Comparison of ENCODE assay signal across 18 cellular contexts in the genomic region with DNA sequence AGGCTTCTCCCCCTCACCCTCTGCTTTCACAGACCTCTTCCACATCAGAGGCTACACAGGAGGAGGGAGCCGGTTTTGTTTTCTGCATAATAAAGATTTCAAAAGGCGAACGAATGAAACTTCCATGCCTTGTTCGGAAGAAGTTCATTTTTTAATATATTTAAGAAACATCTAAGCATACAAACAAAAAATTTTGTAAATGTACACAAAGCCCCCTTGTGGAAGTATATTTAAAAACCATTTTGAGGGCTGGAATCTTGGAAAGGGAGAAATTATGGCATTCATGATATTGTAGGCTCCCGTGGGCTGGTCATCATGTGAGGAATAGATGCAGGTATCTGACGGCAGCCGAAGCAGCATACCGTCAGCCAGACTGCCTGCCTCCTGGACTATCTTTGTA.
A peak's percentile ranks its signal among the peaks of the same experiment; 100 is the strongest.
DNase-seq lines count a peak whose midpoint lies in the region; ATAC-seq, FAIRE-seq and TF ChIP-seq lines count a peak whose summit lies in the region.
"Had no signal": no experiment of that assay in that cellular context is flagged by ENCODE, and none has a peak within 500 bp of the region (broad histone marks: within the 10 kb centered on the region; RNA-seq: fewer than 3 reads in every experiment).

No MANE protein-coding gene starts in this region.

- peak; percentile 38; the same call in 1 of the 2 replicates for TF ChIP-seq CTCF in A673 (conservative IDR thresholded peaks at IDR 0.05; ENCODE audit: low read depth, low read length)
- TF ChIP-seq CTCF in VCaP (conservative IDR thresholded peaks at IDR 0.05) = peak; percentile 26; the same call in 1 of the 2 replicates
- peak; percentile 33 for TF ChIP-seq CTCF in glutamatergic neuron (IDR thresholded peaks at IDR 0.05; ENCODE audit: partially characterized antibody, unreplicated experiment)

- BruUV-seq in A673 (replicated peaks; lab: Mats Ljungman, UMichigan) = no TSS peak

- FAIRE-seq in H54 (lab: Jason Lieb, UNC) = peak; percentile 30

- CTCF ChIA-PET in A673 (lab: Charles Lee) = interaction anchor here (0.6 kb wide), 2 partner anchors 163 to 423 kb away, joined by 3 read pairs; no protein-coding TSS in a partner anchor
- CTCF ChIA-PET in activated CD4-positive, alpha-beta memory T cell treated with anti-CD3 and anti-CD28 coated beads for 36 hours (lab: Charles Lee) = no interaction called here

- H3K4me1 ChIP-seq in A673 (ENCODE audit: insufficient read depth, low read length, poor library complexity, severe bottlenecking) = no peaks in the 10 kb centered on the region

- DNase-seq in A673 (ENCODE audit: low spot score) (no peak), H54 (ENCODE audit: insufficient read length, low spot score) (no peak), glutamatergic neuron (no peak), kidney tubule cell (ENCODE audit: low spot score) (no peak), NCI-H2081 treated with DMSO at 0.1 percent for 48 hours (lab: John Stamatoyannopoulos, UW) (no peak)
- no peak for DNase-seq in activated CD4-positive, alpha-beta memory T cell treated with anti-CD3 and anti-CD28 coated beads for 36 hours
- DNase-seq: activated CD8-positive, alpha-beta memory T cell treated with anti-CD3 and anti-CD28 coated beads for 24 hours; heart left ventricle; NCI-H1417; posterior cingulate gyrus; Right ventricle myocardium superior; stimulated activated CD4-positive, alpha-beta T cell treated with anti-CD3 and anti-CD28 coated beads, Interleukin-2, amount 100 ng/mL, for 24 hours; stimulated activated naive CD8-positive, alpha-beta T cell treated with anti-CD3 and anti-CD28 coated beads, Interleukin-15, amount 100 ng/mL, for 72 hours; T-helper 1 cell had no signal

- H3K9me3 Mint-ChIP-seq in glutamatergic neuron (ENCODE audit: unreplicated experiment) = peaks cover 2% of the 10 kb centered on the region
- H3K9me3 Mint-ChIP-seq in activated CD4-positive, alpha-beta memory T cell treated with anti-CD3 and anti-CD28 coated beads for 36 hours = peaks cover 4% of the 10 kb centered on the region
- H3K9me3 Mint-ChIP-seq: activated naive CD4-positive, alpha-beta T cell treated with anti-CD3 and anti-CD28 coated beads, Interleukin-2, amount 50 U/mL, for 72 hours had no signal

- POLR2A ChIA-PET in A673 (lab: Charles Lee; ENCODE audit: low non-redundant PET) = no interaction called here
- POLR2A ChIA-PET in activated CD4-positive, alpha-beta memory T cell treated with anti-CD3 and anti-CD28 coated beads for 36 hours (lab: Charles Lee) = no interaction called here

- H3K27ac ChIP-seq in A673 (ENCODE audit: low read depth, low read length, poor library complexity, severe bottlenecking) (no peak overlapping the region), VCaP (no peak overlapping the region)
- H3K27ac ChIP-seq: heart left ventricle had no signal

- no peak for ATAC-seq in GM19328 (IDR thresholded peaks at IDR 0.05; ENCODE audit: unreplicated experiment)
- ATAC-seq: activated naive CD4-positive, alpha-beta T cell treated with anti-CD3 and anti-CD28 coated beads, Interleukin-2, amount 50 U/mL, for 72 hours; heart left ventricle; stimulated activated naive CD8-positive, alpha-beta T cell treated with anti-CD3 and anti-CD28 coated beads, Interleukin-15, amount 100 ng/mL, for 72 hours had no signal

- H3K4me3 ChIP-seq in A673 (ENCODE audit: low read depth, low read length, poor library complexity, severe bottlenecking) = no peak overlapping the region
- H3K4me3 ChIP-seq: heart left ventricle, lung had no signal

- no peaks in the 10 kb centered on the region for H3K27me3 Mint-ChIP-seq in glutamatergic neuron (ENCODE audit: unreplicated experiment)
- peaks cover 5% of the 10 kb centered on the region for H3K27me3 Mint-ChIP-seq in activated CD4-positive, alpha-beta memory T cell treated with anti-CD3 and anti-CD28 coated beads for 36 hours

- no peak overlapping the region for H3K4me3 Mint-ChIP-seq in glutamatergic neuron (ENCODE audit: unreplicated experiment)
- H3K4me3 Mint-ChIP-seq in activated CD4-positive, alpha-beta memory T cell treated with anti-CD3 and anti-CD28 coated beads for 36 hours = no peak overlapping the region
- H3K4me3 Mint-ChIP-seq: stimulated activated naive CD8-positive, alpha-beta T cell treated with anti-CD3 and anti-CD28 coated beads, Interleukin-15, amount 100 ng/mL, for 72 hours had no signal

- TF ChIP-seq POLR2A in H54 (IDR thresholded peaks at IDR 0.05; ENCODE audit: low read depth, low read length) = no peak

- H3K9me3 ChIP-seq in A673 (ENCODE audit: low read depth, low read length, poor library complexity, severe bottlenecking) = no peaks in the 10 kb centered on the region

- H3K36me3 ChIP-seq in A673 (ENCODE audit: insufficient read depth, low read length, poor library complexity, severe bottlenecking) = no peaks in the 10 kb centered on the region
- H3K36me3 ChIP-seq: heart left ventricle had no signal

- no peaks in the 10 kb centered on the region for H3K36me3 Mint-ChIP-seq in glutamatergic neuron (ENCODE audit: unreplicated experiment)
- no peaks in the 10 kb centered on the region for H3K36me3 Mint-ChIP-seq in activated CD4-positive, alpha-beta memory T cell treated with anti-CD3 and anti-CD28 coated beads for 36 hours
- H3K36me3 Mint-ChIP-seq: activated naive CD4-positive, alpha-beta T cell treated with anti-CD3 and anti-CD28 coated beads, Interleukin-2, amount 50 U/mL, for 72 hours had no signal

- H3K27ac Mint-ChIP-seq in glutamatergic neuron (ENCODE audit: unreplicated experiment) = no peak overlapping the region
- H3K27ac Mint-ChIP-seq in activated CD4-positive, alpha-beta memory T cell treated with anti-CD3 and anti-CD28 coated beads for 36 hours = no peak overlapping the region
- H3K27ac Mint-ChIP-seq: activated naive CD4-positive, alpha-beta T cell treated with anti-CD3 and anti-CD28 coated beads, Interleukin-2, amount 50 U/mL, for 72 hours; stimulated activated naive CD8-positive, alpha-beta T cell treated with anti-CD3 and anti-CD28 coated beads, Interleukin-15, amount 100 ng/mL, for 72 hours had no signal

- peaks cover 15% of the 10 kb centered on the region for H3K4me1 Mint-ChIP-seq in glutamatergic neuron (ENCODE audit: low read depth, unreplicated experiment)
- no peaks in the 10 kb centered on the region for H3K4me1 Mint-ChIP-seq in activated CD4-positive, alpha-beta memory T cell treated with anti-CD3 and anti-CD28 coated beads for 36 hours (ENCODE audit: low read depth)
- H3K4me1 Mint-ChIP-seq: stimulated activated naive CD8-positive, alpha-beta T cell treated with anti-CD3 and anti-CD28 coated beads, Interleukin-15, amount 100 ng/mL, for 72 hours had no signal

- H3K27me3 ChIP-seq in A673 (replicated peaks; ENCODE audit: insufficient read depth, low read depth, low read length, poor library complexity) = peaks cover 26% of the 10 kb centered on the region
- H3K27me3 ChIP-seq: heart left ventricle had no signal

- intact Hi-C loops in A673 (cut with micrococcal nuclease; ENCODE audit: unreplicated experiment) = no loop called here
- intact Hi-C loops in activated CD4-positive, alpha-beta memory T cell treated with anti-CD3 and anti-CD28 coated beads for 36 hours (cut with micrococcal nuclease) = no loop called here
